Comparison of ENCODE assay signal across 8 cellular contexts in genomic region chr3:32176989-32177701, GRCh38.
A peak's percentile ranks its signal among the peaks of the same experiment; 100 is the strongest.
DNase-seq lines count a peak whose midpoint lies in the region; ATAC-seq and TF ChIP-seq lines count a peak whose summit lies in the region.

No MANE protein-coding gene starts in this region.

- H4K20me1 ChIP-seq in BLaER1 treated with 17β-estradiol and CSF1 and Interleukin-3, amounts not matched to agents 10 nM and 100 nM = no peaks in the 10 kb centered on the region

- H3K4me3 ChIP-seq in BLaER1 treated with 17β-estradiol and CSF1 and Interleukin-3, amounts not matched to agents 10 nM and 100 nM = no peak overlapping the region

- H3K4me2 ChIP-seq in BLaER1 treated with 17β-estradiol and CSF1 and Interleukin-3, amounts not matched to agents 10 nM and 100 nM = peak overlapping the region in 7 of 11 experiments; percentile 11 to 60 (median 30); a peak in 8 of 22 replicates

- no peak overlapping the region for H3K9ac ChIP-seq in BLaER1 treated with 17β-estradiol and CSF1 and Interleukin-3, amounts not matched to agents 10 nM and 100 nM

- ATAC-seq in GM19351 (IDR thresholded peaks at IDR 0.05; ENCODE audit: unreplicated experiment) = peak; percentile 46
- ATAC-seq in T-helper 17 cell = peak; percentile 85

- no peaks in the 10 kb centered on the region for H3K27me3 ChIP-seq in BLaER1 treated with 17β-estradiol and CSF1 and Interleukin-3, amounts not matched to agents 10 nM and 100 nM

- peaks cover 14% of the 10 kb centered on the region for H3K4me1 Mint-ChIP-seq in T-helper 17 cell
- H3K4me1 Mint-ChIP-seq in immature natural killer cell = peaks cover 4 to 10% of the 10 kb centered on the region in 2 donors

- DNase-seq in T-helper 17 cell (peak in 1 of 3 donors; percentile 57), amniotic epithelial cell (ENCODE audit: low read depth) (peak; percentile 24), immature natural killer cell (peak; percentile 41 to 45 (median 43)), cortex of kidney (lab: John Stamatoyannopoulos, UW) (no peak)
- peak in 2 of 3 donors; percentile 27 to 33 for DNase-seq in stimulated activated CD4-positive, alpha-beta T cell treated with anti-CD3 and anti-CD28 coated beads, TNF-alpha, amount 100 ng/mL, for 1 hour (ENCODE audit: low read depth in 3 of 3, low spot score in 1 of 3)

- H3K9me3 ChIP-seq in BLaER1 treated with 17β-estradiol and CSF1 and Interleukin-3, amounts not matched to agents 10 nM and 100 nM (replicated peaks in 1 of 11) = peaks cover 2 to 6% (median 3%) of the 10 kb centered on the region in 11 experiments; a peak in 19 of 22 replicates
- H3K9me3 ChIP-seq in T-helper 17 cell (ENCODE audit: control insufficient read depth, low read length, poor library complexity, severe bottlenecking) = no peaks in the 10 kb centered on the region

- TF ChIP-seq CTCF in LNCAP (IDR thresholded peaks at IDR 0.05) = peak; percentile 80

- peaks cover 0 to 4% (median 0%) of the 10 kb centered on the region in 6 donors for H3K9me3 Mint-ChIP-seq in immature natural killer cell

- H3K36me3 ChIP-seq in BLaER1 treated with 17β-estradiol and CSF1 and Interleukin-3, amounts not matched to agents 10 nM and 100 nM = peaks cover 0 to 3% (median 0%) of the 10 kb centered on the region in 11 experiments; a peak in 2 of 22 replicates

- H3K27me3 Mint-ChIP-seq in T-helper 17 cell = no peaks in the 10 kb centered on the region
- H3K27me3 Mint-ChIP-seq in immature natural killer cell (ENCODE audit: low read depth in 3 of 3) = peaks cover 1 to 5% (median 4%) of the 10 kb centered on the region in 3 donors

- H3K4me3 Mint-ChIP-seq in T-helper 17 cell = peak overlapping the region; percentile 94
- H3K4me3 Mint-ChIP-seq in immature natural killer cell = peak overlapping the region in 1 of 5 donors; percentile 21

- no peaks in the 10 kb centered on the region for H3K36me3 Mint-ChIP-seq in T-helper 17 cell (ENCODE audit: low read depth)
- H3K36me3 Mint-ChIP-seq in immature natural killer cell = peaks cover 4 to 5% (median 4%) of the 10 kb centered on the region in 3 donors

- no peak overlapping the region for H3K27ac ChIP-seq in BLaER1 treated with 17β-estradiol and CSF1 and Interleukin-3, amounts not matched to agents 10 nM and 100 nM

- peak overlapping the region; percentile 86 for H3K27ac Mint-ChIP-seq in T-helper 17 cell
- no peak overlapping the region for H3K27ac Mint-ChIP-seq in immature natural killer cell

- H3K4me1 ChIP-seq in BLaER1 treated with 17β-estradiol and CSF1 and Interleukin-3, amounts not matched to agents 10 nM and 100 nM = peaks cover 0 to 22% (median 8%) of the 10 kb centered on the region in 10 experiments; a peak in 14 of 20 replicates
